8 cellular contexts compared by ENCODE assay signal in the genomic region with DNA sequence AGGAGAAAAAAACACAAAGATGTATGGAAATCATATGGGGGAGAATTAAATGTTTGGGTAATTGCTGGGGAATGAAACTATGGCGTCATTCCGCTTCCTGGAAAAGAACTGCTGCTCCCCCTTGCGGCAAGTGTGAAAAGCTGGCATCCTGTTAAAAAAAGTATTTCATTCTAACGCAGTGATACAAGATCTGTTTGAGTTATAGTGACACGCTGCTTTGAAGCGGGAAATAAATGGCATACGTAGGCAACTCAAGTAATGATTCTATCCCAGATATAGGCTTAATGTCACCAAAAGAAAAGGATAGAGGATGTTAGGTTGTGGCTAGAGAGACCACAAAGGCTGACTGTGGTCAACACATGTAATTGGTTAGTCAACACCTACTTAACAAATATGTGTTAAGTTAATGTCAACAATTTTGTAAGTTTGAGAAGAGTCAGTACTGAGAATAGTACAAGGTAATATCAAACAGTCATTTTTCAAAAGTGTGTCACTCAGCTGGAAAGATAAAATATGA.
DNase-seq lines count a peak whose midpoint lies in the region; ATAC-seq and TF ChIP-seq lines count a peak whose summit lies in the region.

No MANE protein-coding gene starts in this region.

- WGBS in tibial nerve, 2 donors = 21 to 27% methylated on average over 7 of the region's 7 CpGs

- no peaks in the 10 kb centered on the region for H3K27me3 ChIP-seq in tibial nerve

- no peak overlapping the region for H3K27ac Mint-ChIP-seq in nephron progenitor cell

- TF ChIP-seq EP300 in tibial nerve (IDR thresholded peaks at IDR 0.05) = peak in 1 of 2 donors; percentile 43

- CTCF ChIA-PET in GM10248 (lab: Yijun Ruan, JAX) = interaction anchor here (0.6 to 4.3 kb wide), 17 partner anchors 8 to 751 kb away, joined by 3 to 36 read pairs (median 5); no protein-coding TSS in a partner anchor

- peaks cover 0 to 8% (median under 1%) of the 10 kb centered on the region in 4 donors for H3K9me3 ChIP-seq in tibial nerve

- no peak for TF ChIP-seq POLR2A in tibial nerve (IDR thresholded peaks at IDR 0.05)

- DNase-seq in GM10248 (ENCODE audit: extremely low spot score) = peak; percentile 14
- peak; percentile 27 for DNase-seq in NCI-H510A (lab: John Stamatoyannopoulos, UW)
- peak; percentile 60 for DNase-seq in activated CD8-positive, alpha-beta memory T cell treated with anti-CD3 and anti-CD28 coated beads for 24 hours
- DNase-seq in fibroblast of gingiva (ENCODE audit: low read depth) = peak; percentile 71
- peak; percentile 67 for DNase-seq in nephron progenitor cell
- no peak for DNase-seq in tibial nerve (ENCODE audit: low spot score in 2 of 2)
- DNase-seq in T1000 (lab: John Stamatoyannopoulos, UW) = no peak

- peak overlapping the region in 2 of 4 donors; percentile 56 to 68 for H3K27ac ChIP-seq in tibial nerve

- no peaks in the 10 kb centered on the region for H3K36me3 Mint-ChIP-seq in nephron progenitor cell (ENCODE audit: low read depth)

- H3K4me1 Mint-ChIP-seq in nephron progenitor cell = no peaks in the 10 kb centered on the region

- peaks cover 0 to 10% (median 0%) of the 10 kb centered on the region in 4 donors for H3K4me1 ChIP-seq in tibial nerve

- peaks cover 12% of the 10 kb centered on the region for H3K9me3 Mint-ChIP-seq in nephron progenitor cell

- POLR2A ChIA-PET in GM10248 (lab: Yijun Ruan, JAX) = no interaction called here

- peak; percentile 81 for ATAC-seq in HG02678 (IDR thresholded peaks at IDR 0.05; ENCODE audit: unreplicated experiment)

- H3K36me3 ChIP-seq in tibial nerve = no peaks in the 10 kb centered on the region

- TF ChIP-seq CTCF in GM10248 (IDR thresholded peaks at IDR 0.05; ENCODE audit: control extremely low read depth, extremely low read depth, low read depth, missing control alignments) = peak; percentile 70
- TF ChIP-seq CTCF in nephron progenitor cell (IDR thresholded peaks at IDR 0.05) = peak; percentile 89
- peak; percentile 72 to 90 (median 78) for TF ChIP-seq CTCF in tibial nerve (IDR thresholded peaks at IDR 0.05)

- H3K4me3 Mint-ChIP-seq in nephron progenitor cell = no peak overlapping the region

- H3K27me3 Mint-ChIP-seq in nephron progenitor cell (ENCODE audit: low read depth, poor library complexity) = no peaks in the 10 kb centered on the region

- no peak overlapping the region for H3K4me3 ChIP-seq in tibial nerve

Comparison
In these comparisons a context has a peak if more than half of its experiments do, and no peak if none do; other contexts are left out.
1. DNase-seq: peak in GM10248 (single experiment), NCI-H510A (single experiment), activated CD8-positive, alpha-beta memory T cell treated with anti-CD3 and anti-CD28 coated beads for 24 hours (single experiment), fibroblast of gingiva (single experiment) and nephron progenitor cell (single experiment); none in tibial nerve (0 of 2) and T1000 (single experiment).
2. Peak in every context shown above with its lines, with median percentiles within 50 percentile points of each other: CTCF ChIP-seq.